9 cellular contexts compared by ENCODE assay signal in genomic region chr15:83107841-83108181, GRCh38. TPM values are rescaled to one million over a fixed set of nuclear protein-coding genes. Genes with fewer than 3 reads are reported as not detected.
DNase-seq lines count a peak whose midpoint lies in the region; ATAC-seq, FAIRE-seq and TF ChIP-seq lines count a peak whose summit lies in the region.
"Had no signal": no experiment of that assay in that cellular context is flagged by ENCODE, and none has a peak within 500 bp of the region (broad histone marks: within the 10 kb centered on the region; RNA-seq: fewer than 3 reads in every experiment).

No MANE protein-coding gene starts in this region.

- H3K4me3 ChIP-seq in GM06990 (replicated peaks; ENCODE audit: low read depth, low read length) (peak overlapping the region; percentile 62), NT2/D1 (ENCODE audit: insufficient read length, low read depth) (peak overlapping the region; percentile 56), esophagus muscularis mucosa (peak overlapping the region; percentile 55 to 68 (median 61)), pancreas (peak overlapping the region; percentile 9 to 55 (median 34)), body of pancreas (peak overlapping the region in 1 of 2 donors; percentile 1)

- no peak for TF ChIP-seq CTCF in GM06990 (IDR thresholded peaks at IDR 0.05; ENCODE audit: insufficient read depth, low read length, poor library complexity, severe bottlenecking)
- TF ChIP-seq CTCF in esophagus muscularis mucosa (IDR thresholded peaks at IDR 0.05): no peak
- TF ChIP-seq CTCF in pancreas (IDR thresholded peaks at IDR 0.05): no peak
- no peak for TF ChIP-seq CTCF in body of pancreas (IDR thresholded peaks at IDR 0.05)

- no peak for TF ChIP-seq POLR2A in esophagus muscularis mucosa (IDR thresholded peaks at IDR 0.05; ENCODE audit: low read depth)
- no peak for TF ChIP-seq POLR2A in body of pancreas (IDR thresholded peaks at IDR 0.05)

- intact Hi-C loops in esophagus muscularis mucosa (cut with DNase I): no loop called here
- intact Hi-C loops in pancreas (cut with DNase I): no loop called here
- intact Hi-C loops in body of pancreas (cut with DNase I): no loop called here

- H3K27me3 ChIP-seq in GM06990 (replicated peaks; ENCODE audit: control insufficient read depth, insufficient read depth, low read length): no peaks in the 10 kb centered on the region
- H3K27me3 ChIP-seq in NT2/D1 (ENCODE audit: insufficient read depth, insufficient read length): peaks cover 52% of the 10 kb centered on the region
- H3K27me3 ChIP-seq in esophagus muscularis mucosa: peaks cover 0 to 60% (median 15%) of the 10 kb centered on the region in 4 donors
- H3K27me3 ChIP-seq in pancreas: peaks cover 0 to 7% (median 0%) of the 10 kb centered on the region in 4 donors
- peaks cover 0 to 22% of the 10 kb centered on the region in 2 donors for H3K27me3 ChIP-seq in body of pancreas

- H3K9me3 ChIP-seq in NT2/D1 (ENCODE audit: insufficient read depth, low read length) (peaks cover 7% of the 10 kb centered on the region; the same call in 1 of the 2 replicates), esophagus muscularis mucosa (no peaks in the 10 kb centered on the region), pancreas (no peaks in the 10 kb centered on the region), body of pancreas (no peaks in the 10 kb centered on the region)

- H3K4me1 ChIP-seq in NT2/D1 (ENCODE audit: insufficient read depth, insufficient read length) (no peaks in the 10 kb centered on the region), esophagus muscularis mucosa (peaks cover 12 to 50% (median 28%) of the 10 kb centered on the region in 4 donors), pancreas (peaks cover 0 to 4% (median 3%) of the 10 kb centered on the region in 3 donors), body of pancreas (peaks cover 14% of the 10 kb centered on the region)

- FAIRE-seq in pancreas (lab: Jason Lieb, UNC): no peak
- FAIRE-seq: TTC549 had no signal

- WGBS in esophagus muscularis mucosa: 5% methylated on average over 10 of the region's 30 CpGs
- 8 to 13% methylated on average over 19 to 30 of the region's 30 CpGs for WGBS in pancreas, 2 donors
- WGBS in body of pancreas, 2 donors: 8 to 11% methylated on average over 16 to 25 of the region's 30 CpGs

- peak overlapping the region; percentile 66 for H3K9ac ChIP-seq in NT2/D1 (ENCODE audit: insufficient read length, low read depth)

- DNase-seq in GM06990 (ENCODE audit: extremely low read depth, insufficient read length) (no peak), NT2/D1 (ENCODE audit: low read depth, low spot score) (no peak), esophagus muscularis mucosa (ENCODE audit: extremely low spot score) (no peak), pancreas (peak in 1 of 6 donors; percentile 41), body of pancreas (no peak), NCI-H1694 treated with DMSO at 0.1 percent for 48 hours (lab: John Stamatoyannopoulos, UW) (no peak), SHP77 (lab: John Stamatoyannopoulos, UW) (no peak)

- H3K27ac ChIP-seq in esophagus muscularis mucosa (replicated peaks in 1 of 4) (peak overlapping the region; percentile 42 to 73 (median 58)), pancreas (peak overlapping the region in 2 of 4 donors; percentile 39 to 52), body of pancreas (peak overlapping the region in 1 of 4 donors; percentile 74)

- ATAC-seq in pancreas: peak in 1 of 4 donors; percentile 9
- ATAC-seq in GM19328 (IDR thresholded peaks at IDR 0.05; ENCODE audit: unreplicated experiment): no peak
- ATAC-seq in body of pancreas: no peak

- TF ChIP-seq EP300 in esophagus muscularis mucosa (IDR thresholded peaks at IDR 0.05): no peak

- H3K36me3 ChIP-seq in GM06990 (ENCODE audit: control insufficient read depth, insufficient read depth, low read length): no peaks in the 10 kb centered on the region
- H3K36me3 ChIP-seq in NT2/D1 (ENCODE audit: insufficient read depth, insufficient read length, low read length): no peaks in the 10 kb centered on the region
- no peaks in the 10 kb centered on the region for H3K36me3 ChIP-seq in esophagus muscularis mucosa
- no peaks in the 10 kb centered on the region for H3K36me3 ChIP-seq in pancreas
- no peaks in the 10 kb centered on the region for H3K36me3 ChIP-seq in body of pancreas (replicated peaks in 1 of 2; ENCODE audit: insufficient read depth in 1 of 2, low read depth in 2 of 2)

RNA-seq across cellular contexts. Expression of gene TM6SF1, which starts 0.4 kb away (rescaled TPM):
- 1 to 10 TPM; 5.8 to 7.8 (median 6.6) TPM for total RNA-seq in esophagus muscularis mucosa
- 1 to 10 TPM in 3 of 6 donors, under 1 TPM in 3; 0.19 to 6.0 (median 0.99) TPM for total RNA-seq in pancreas
- 1 to 10 TPM in 1 of 2 donors, under 1 TPM in 1; 0.87 to 2.2 TPM for polyA plus RNA-seq in pancreas
- 1 to 10 TPM; 1.8 to 2.3 TPM for total RNA-seq in body of pancreas

RNA-seq across cellular contexts. Expression of gene BTBD1, which starts 40.8 kb away (rescaled TPM):
- total RNA-seq in esophagus muscularis mucosa: 10 to 100 TPM; 53.2 to 69.6 (median 64.2) TPM
- 10 to 100 TPM; 11.4 to 24.4 (median 15.6) TPM for total RNA-seq in pancreas
- polyA plus RNA-seq in pancreas: 10 to 100 TPM in 1 of 2 donors, 1 to 10 TPM in 1; 5.1 to 16.1 TPM
- 10 to 100 TPM; 24.4 to 37.9 TPM for total RNA-seq in body of pancreas
